5 cellular contexts compared by ENCODE assay signal in the genomic region with DNA sequence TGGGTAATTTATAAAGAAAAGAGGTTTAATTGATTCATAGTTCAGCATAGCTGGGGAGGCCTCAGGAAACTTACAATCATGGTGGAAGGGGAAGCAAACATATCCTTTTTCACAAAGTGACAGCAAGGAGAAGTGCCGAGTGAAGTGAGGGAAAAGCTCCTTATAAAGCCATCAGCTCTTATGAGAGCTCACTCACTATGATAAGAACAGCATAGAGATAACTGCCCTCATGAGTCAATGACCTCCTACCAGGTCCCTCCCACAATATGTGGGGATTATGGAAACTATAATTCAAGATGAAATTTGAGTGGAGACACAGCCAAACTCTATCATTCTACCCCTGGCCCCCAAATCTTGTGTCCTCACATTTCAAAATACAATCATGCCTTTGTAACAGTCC.
"Had no signal": no experiment of that assay in that cellular context is flagged by ENCODE, and none has a peak within 500 bp of the region (broad histone marks: within the 10 kb centered on the region; RNA-seq: fewer than 3 reads in every experiment).

No MANE protein-coding gene starts in this region.

- FAIRE-seq: HepG2, HTR-8/SVneo, K562 had no signal

- H3K27ac ChIP-seq: HL-60 had no signal

- ATAC-seq: HepG2, K562 had no signal

- DNase-seq: IMR-90 had no signal

- H3K4me3 ChIP-seq: K562 had no signal
